10 cellular contexts compared by ENCODE assay signal in genomic region chr11:2139118-2139490, GRCh38. TPM values are rescaled to one million over a fixed set of nuclear protein-coding genes. Genes with fewer than 3 reads are reported as not detected.
A peak's percentile ranks its signal among the peaks of the same experiment; 100 is the strongest.
DNase-seq lines count a peak whose midpoint lies in the region; ATAC-seq and TF ChIP-seq lines count a peak whose summit lies in the region.
"Had no signal": no experiment of that assay in that cellular context is flagged by ENCODE, and none has a peak within 500 bp of the region (broad histone marks: within the 10 kb centered on the region; RNA-seq: fewer than 3 reads in every experiment).

IGF2 (minus strand) TSS chr11:2139389; CDS start chr11:2135523, 3,866 bp downstream.

- CTCF ChIA-PET in mammary epithelial cell (lab: Charles Lee; ENCODE audit: low non-redundant PET) = no interaction called here

- TF ChIP-seq POLR2A in right lobe of liver (IDR thresholded peaks at IDR 0.05) = no peak
- TF ChIP-seq POLR2A in thyroid gland (IDR thresholded peaks at IDR 0.05) = no peak

- no peak within 1 kb of the TSS for H3K4me3 ChIP-seq in mammary epithelial cell (replicated peaks in 1 of 3; ENCODE audit: insufficient read depth in 1 of 3, low read depth in 2 of 3, low read length in 3 of 3)
- no peak within 1 kb of the TSS for H3K4me3 ChIP-seq in right lobe of liver
- H3K4me3 ChIP-seq in thyroid gland (replicated peaks in 1 of 3) = peak within 1 kb of the TSS in 1 of 3 donors; percentile 14
- H3K4me3 ChIP-seq: BLaER1 treated with 17β-estradiol and CSF1 and Interleukin-3, amounts not matched to agents 10 nM and 100 nM had no signal

- no peaks in the 10 kb centered on the region for H3K4me1 Mint-ChIP-seq in T-helper 2 cell treated with Interferon-gamma antibody and Interleukin-4, amounts not matched to agents 5 μg/mL and 100 μg/mL, for 36 hours (ENCODE audit: low read depth)

- peaks cover 4% of the 10 kb centered on the region for H4K20me1 ChIP-seq in mammary epithelial cell (ENCODE audit: insufficient read depth, low read length)

- dilution Hi-C loops in mammary epithelial cell (cut with HindIII; ENCODE audit: low sequenced_read_pairs) = no loop called here

- no peaks in the 10 kb centered on the region for H3K79me2 ChIP-seq in mammary epithelial cell (ENCODE audit: insufficient read depth, low read length)

- H3K4me1 ChIP-seq in mammary epithelial cell (ENCODE audit: insufficient read depth, low read length) = peaks cover 12% of the 10 kb centered on the region
- peaks cover 0 to 34% (median 5%) of the 10 kb centered on the region in 4 donors for H3K4me1 ChIP-seq in right lobe of liver
- H3K4me1 ChIP-seq in thyroid gland = peaks cover 6 to 29% of the 10 kb centered on the region in 2 donors

- H3K9me3 Mint-ChIP-seq in T-helper 2 cell treated with Interferon-gamma antibody and Interleukin-4, amounts not matched to agents 5 μg/mL and 100 μg/mL, for 36 hours = no peaks in the 10 kb centered on the region

- no CpG with 5 or more reads among the region's 58 CpGs for WGBS in mammary epithelial cell (ENCODE audit: low coverage, missing lambda C conversion rate)
- WGBS in right lobe of liver (ENCODE audit: insufficient coverage, low coverage, low lambda C conversion rate, missing lambda C conversion rate) = no CpG with 5 or more reads among the region's 58 CpGs
- WGBS in thyroid gland, 2 donors = no CpG with 5 or more reads among the region's 58 CpGs

- H3K27ac Mint-ChIP-seq in T-helper 2 cell treated with Interferon-gamma antibody and Interleukin-4, amounts not matched to agents 5 μg/mL and 100 μg/mL, for 36 hours = peak within 1 kb of the TSS; percentile 52

- H3K9ac ChIP-seq in mammary epithelial cell (ENCODE audit: insufficient read depth, low read length) = no peak within 1 kb of the TSS
- H3K9ac ChIP-seq: BLaER1 treated with 17β-estradiol and CSF1 and Interleukin-3, amounts not matched to agents 10 nM and 100 nM had no signal

- peak within 1 kb of the TSS; percentile 16 for H3K4me2 ChIP-seq in mammary epithelial cell (ENCODE audit: insufficient read depth, low read depth, low read length)
- H3K4me2 ChIP-seq: BLaER1 treated with 17β-estradiol and CSF1 and Interleukin-3, amounts not matched to agents 10 nM and 100 nM had no signal

- no TSS peak for BruUV-seq in mammary epithelial cell (replicated peaks; lab: Mats Ljungman, UMichigan)

- intact Hi-C loops in mammary epithelial cell (cut with micrococcal nuclease) = no loop called here
- intact Hi-C loops in right lobe of liver (cut with DNase I) = no loop called here
- intact Hi-C loops in thyroid gland (cut with DNase I) = no loop called here

- no peak within 1 kb of the TSS for H3K4me3 Mint-ChIP-seq in T-helper 2 cell treated with Interferon-gamma antibody and Interleukin-4, amounts not matched to agents 5 μg/mL and 100 μg/mL, for 36 hours

- H3K27ac ChIP-seq in mammary epithelial cell (ENCODE audit: insufficient read depth, low read depth, low read length) = no peak within 1 kb of the TSS
- H3K27ac ChIP-seq in right lobe of liver = no peak within 1 kb of the TSS
- no peak within 1 kb of the TSS for H3K27ac ChIP-seq in thyroid gland
- H3K27ac ChIP-seq: BLaER1 treated with 17β-estradiol and CSF1 and Interleukin-3, amounts not matched to agents 10 nM and 100 nM had no signal

- in situ Hi-C loops in mammary epithelial cell (cut with MboI; ENCODE audit: low sequenced_read_pairs in 2 of 2) = no loop called here

- H3K27me3 Mint-ChIP-seq in T-helper 2 cell treated with Interferon-gamma antibody and Interleukin-4, amounts not matched to agents 5 μg/mL and 100 μg/mL, for 36 hours (ENCODE audit: low read depth) = peaks cover 58% of the 10 kb centered on the region

- TF ChIP-seq CTCF in mammary epithelial cell (conservative IDR thresholded peaks at IDR 0.05 in 1 of 2, IDR thresholded peaks at IDR 0.05 in 1 of 2; ENCODE audit: extremely low read depth in 1 of 2, insufficient read depth in 1 of 2, low read depth in 1 of 2, low read length in 2 of 2) (no peak), right lobe of liver (IDR thresholded peaks at IDR 0.05) (no peak), thyroid gland (IDR thresholded peaks at IDR 0.05) (no peak)

- no peaks in the 10 kb centered on the region for H3K36me3 Mint-ChIP-seq in T-helper 2 cell treated with Interferon-gamma antibody and Interleukin-4, amounts not matched to agents 5 μg/mL and 100 μg/mL, for 36 hours (ENCODE audit: low read depth)

- peaks cover 44% of the 10 kb centered on the region for H3K27me3 ChIP-seq in mammary epithelial cell (ENCODE audit: insufficient read depth, low read length)
- no peaks in the 10 kb centered on the region for H3K27me3 ChIP-seq in right lobe of liver
- H3K27me3 ChIP-seq in thyroid gland = peaks cover 30% of the 10 kb centered on the region

- H3K36me3 ChIP-seq in mammary epithelial cell (ENCODE audit: insufficient read depth, low read length) = no peaks in the 10 kb centered on the region
- H3K36me3 ChIP-seq in right lobe of liver = peaks cover 0 to 21% (median 6%) of the 10 kb centered on the region in 4 donors
- H3K36me3 ChIP-seq in thyroid gland = no peaks in the 10 kb centered on the region
- H3K36me3 ChIP-seq: BLaER1 treated with 17β-estradiol and CSF1 and Interleukin-3, amounts not matched to agents 10 nM and 100 nM had no signal

- H2AFZ ChIP-seq in mammary epithelial cell (ENCODE audit: low read depth, low read length) = no peak within 1 kb of the TSS

- no peak for DNase-seq in T-helper 2 cell treated with Interferon-gamma antibody and Interleukin-4, amounts not matched to agents 5 μg/mL and 100 μg/mL, for 36 hours (ENCODE audit: low spot score)
- DNase-seq in T-helper 2 cell = no peak
- no peak for DNase-seq in mammary epithelial cell
- DNase-seq in right lobe of liver = peak in 2 of 3 donors; percentile 21 to 40
- DNase-seq in thyroid gland = no peak
- no peak for DNase-seq in 8988T
- DNase-seq in NCI-H1694 (lab: John Stamatoyannopoulos, UW) = no peak

- peak in 2 of 4 donors; percentile 9 to 32 for ATAC-seq in right lobe of liver
- no peak for ATAC-seq in GM18868 (IDR thresholded peaks at IDR 0.05; ENCODE audit: unreplicated experiment)

- H3K9me3 ChIP-seq in mammary epithelial cell (replicated peaks; ENCODE audit: insufficient read depth, low read length) (no peaks in the 10 kb centered on the region), right lobe of liver (no peaks in the 10 kb centered on the region), thyroid gland (no peaks in the 10 kb centered on the region)

RNA-seq across cellular contexts. Expression of gene IGF2, which starts in this region (rescaled TPM):
- total RNA-seq in mammary epithelial cell (under 1 TPM in 1 of 2 donors, not detected in 1; under 0.01 TPM), right lobe of liver (100 to 1,000 TPM in 5 of 6 experiments, 10 to 100 TPM in 1; 86.6 to 289 (median 177) TPM), thyroid gland (10 to 100 TPM in 3 of 4 donors, 1 to 10 TPM in 1; 9.9 to 26.6 (median 18.1) TPM)
- 0.01 TPM for polyA plus RNA-seq in mammary epithelial cell
- not detected for polyA minus RNA-seq in mammary epithelial cell
- total RNA-seq: T-helper 2 cell treated with Interferon-gamma antibody and Interleukin-4, amounts not matched to agents 100 ng/mL and 5 ng/mL, for 36 hours had no signal

Comparison
In these comparisons a context has a peak if more than half of its experiments do, and no peak if none do; other contexts are left out.
1. RNA of gene IGF2 (total RNA-seq): 86.6 to 289 TPM in right lobe of liver and 9.9 to 26.6 TPM in thyroid gland; under 0.01 TPM in mammary epithelial cell; every median in the first group is over 10 times any median in the second.
2. DNase-seq: peak in right lobe of liver (2 of 3); none in T-helper 2 cell treated with Interferon-gamma antibody and Interleukin-4, amounts not matched to agents 5 μg/mL and 100 μg/mL, for 36 hours (single experiment), T-helper 2 cell (0 of 5), mammary epithelial cell (single experiment), thyroid gland (0 of 2), 8988T (single experiment) and NCI-H1694 (single experiment).